ENCODE assay signal across 36 cellular contexts in the genomic region with DNA sequence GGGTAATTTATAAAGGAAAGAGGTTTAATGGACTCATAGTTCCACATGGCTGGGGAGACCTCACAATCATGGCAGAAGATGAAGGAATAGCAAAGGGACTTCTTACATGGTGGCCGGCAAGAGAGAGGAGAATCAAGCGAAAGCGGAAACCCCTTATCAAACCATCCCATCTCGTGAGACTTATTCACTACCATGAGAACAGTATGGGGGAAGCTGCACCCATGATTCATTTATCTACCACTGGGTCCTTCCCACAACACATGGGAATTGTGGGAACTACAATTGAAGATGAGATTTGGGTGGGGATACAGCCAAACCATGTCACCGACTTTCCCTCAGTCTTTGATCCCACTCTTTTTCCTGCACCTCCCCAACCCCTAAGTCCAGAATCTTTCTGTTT.
"Had no signal": no experiment of that assay in that cellular context is flagged by ENCODE, and none has a peak within 500 bp of the region (broad histone marks: within the 10 kb centered on the region; RNA-seq: fewer than 3 reads in every experiment).

No MANE protein-coding gene starts in this region.

- H3K4me3 Mint-ChIP-seq: activated B cell treated with CpG ODN at 0.5 μM for 24 hours; activated CD4-positive, alpha-beta memory T cell treated with anti-CD3 and anti-CD28 coated beads for 36 hours; activated CD4-positive, alpha-beta T cell treated with anti-CD3 and anti-CD28 coated beads, Interleukin-2, amount 10 ng/mL, durations not matched to agents 24 days and 14 days; activated CD8-positive, alpha-beta T cell treated with anti-CD3 and anti-CD28 coated beads for 36 hours; activated naive CD4-positive, alpha-beta T cell treated with anti-CD3 and anti-CD28 coated beads for 36 hours; activated naive CD8-positive, alpha-beta T cell treated with anti-CD3 and anti-CD28 coated beads for 36 hours; activated T-cell treated with anti-CD3 and anti-CD28 coated beads, Interleukin-2, amount 50 U/mL, for 4 hours; activated T-cell treated with anti-CD3 and anti-CD28 coated beads, Interleukin-2, amount 50 U/mL, for 72 hours; activated T-helper 1 cell treated with anti-CD3 and anti-CD28 coated beads, Interleukin-12 subunit alpha, Interleukin-12 subunit beta, Interleukin-2, Interleukin-4 antibody, amounts not matched to agents 30 ng/mL and 10 ng/mL and 1 ng/mL, durations not matched to agents 14 hours and 24 hours and 36 hours; activated T-helper 17 cell treated with anti-CD3 and anti-CD28 coated beads, Interleukin-2, amount 50 U/mL, for 72 hours; T-helper 1 cell treated with Interleukin-12 subunit alpha and Interleukin-12 subunit beta and Interleukin-4 antibody, amounts not matched to agents 30 μg/mL and 1 μg/mL, for 36 hours; T-helper 2 cell treated with Interferon-gamma antibody and Interleukin-4, amounts not matched to agents 5 μg/mL and 100 μg/mL, for 36 hours had no signal

- ATAC-seq: activated CD8-positive, alpha-beta T cell treated with anti-CD3 and anti-CD28 coated beads for 36 hours; activated naive CD4-positive, alpha-beta T cell treated with anti-CD3 and anti-CD28 coated beads, Interleukin-2, amount 50 U/mL, for 72 hours; activated T-cell treated with anti-CD3 and anti-CD28 coated beads, Interleukin-2, amount 50 U/mL, for 4 hours; activated T-cell treated with anti-CD3 and anti-CD28 coated beads, Interleukin-2, amount 50 U/mL, for 72 hours; activated T-helper 17 cell treated with anti-CD3 and anti-CD28 coated beads, Interleukin-2, amount 50 U/mL, for 72 hours; body of pancreas had no signal

- H3K9me3 Mint-ChIP-seq: activated B cell treated with CpG ODN at 0.5 μM for 24 hours; activated CD4-positive, alpha-beta memory T cell treated with anti-CD3 and anti-CD28 coated beads for 36 hours; activated CD4-positive, alpha-beta T cell treated with anti-CD3 and anti-CD28 coated beads, Interleukin-2, amount 10 ng/mL, durations not matched to agents 24 days and 14 days; activated CD8-positive, alpha-beta T cell treated with anti-CD3 and anti-CD28 coated beads for 36 hours; activated naive CD4-positive, alpha-beta T cell treated with anti-CD3 and anti-CD28 coated beads for 36 hours; activated naive CD4-positive, alpha-beta T cell treated with anti-CD3 and anti-CD28 coated beads, Interleukin-2, amount 50 U/mL, for 72 hours; activated T-cell treated with anti-CD3 and anti-CD28 coated beads, Interleukin-2, amount 50 U/mL, for 4 hours; activated T-helper 1 cell treated with anti-CD3 and anti-CD28 coated beads, Interleukin-12 subunit alpha, Interleukin-12 subunit beta, Interleukin-2, Interleukin-4 antibody, amounts not matched to agents 30 ng/mL and 10 ng/mL and 1 ng/mL, durations not matched to agents 14 hours and 24 hours and 36 hours; activated T-helper 17 cell treated with anti-CD3 and anti-CD28 coated beads, Interleukin-2, amount 50 U/mL, for 72 hours; T-helper 1 cell treated with Interleukin-12 subunit alpha and Interleukin-12 subunit beta and Interleukin-4 antibody, amounts not matched to agents 30 μg/mL and 1 μg/mL, for 36 hours; T-helper 2 cell treated with Interferon-gamma antibody and Interleukin-4, amounts not matched to agents 5 μg/mL and 100 μg/mL, for 36 hours had no signal

- H3K4me3 ChIP-seq: adrenal gland, body of pancreas, breast epithelium had no signal

- H3K36me3 Mint-ChIP-seq: activated CD4-positive, alpha-beta memory T cell treated with anti-CD3 and anti-CD28 coated beads for 36 hours; activated naive CD4-positive, alpha-beta T cell treated with anti-CD3 and anti-CD28 coated beads, Interleukin-2, amount 50 U/mL, for 72 hours; activated naive CD8-positive, alpha-beta T cell treated with anti-CD3 and anti-CD28 coated beads for 36 hours had no signal

- FAIRE-seq: astrocyte, TTC549 had no signal

- H3K9me3 ChIP-seq: adrenal gland, body of pancreas, breast epithelium had no signal

- H3K27me3 ChIP-seq: adrenal gland, body of pancreas, brain microvascular endothelial cell, breast epithelium had no signal

- DNase-seq: activated B cell treated with CpG ODN at 0.5 μM for 24 hours; activated CD4-positive, alpha-beta memory T cell treated with anti-CD3 and anti-CD28 coated beads for 36 hours; activated CD4-positive, alpha-beta T cell treated with anti-CD3 and anti-CD28 coated beads for 4 hours; activated CD4-positive, alpha-beta T cell treated with anti-CD3 and anti-CD28 coated beads, Interleukin-2, amount 10 ng/mL, durations not matched to agents 24 days and 14 days; activated CD4-positive, alpha-beta T cell treated with anti-CD3 and anti-CD28 coated beads, Interleukin-2, amount 50 U/mL, for 1 hour; activated CD4-positive, alpha-beta T cell treated with anti-CD3 and anti-CD28 coated beads, Interleukin-2, amount 50 U/mL, for 4 hours; activated CD4-positive, CD25-positive, alpha-beta regulatory T cell treated with anti-CD3 and anti-CD28 coated beads, Interleukin-2, amount 50 U/mL, for 72 hours; activated CD8-positive, alpha-beta memory T cell treated with anti-CD3 and anti-CD28 coated beads, Interleukin-2, amount 50 U/mL, for 4 hours; activated CD8-positive, alpha-beta T cell treated with anti-CD3 and anti-CD28 coated beads for 36 hours; activated gamma-delta T cell treated with Interleukin-2 at 50 U/mL for 16 hours; activated naive CD4-positive, alpha-beta T cell; activated naive CD4-positive, alpha-beta T cell treated with anti-CD3 and anti-CD28 coated beads for 36 hours; activated naive CD4-positive, alpha-beta T cell treated with anti-CD3 and anti-CD28 coated beads, Interleukin-2, amount 50 U/mL, for 16 hours; activated naive CD8-positive, alpha-beta T cell treated with anti-CD3 and anti-CD28 coated beads for 36 hours; activated T-cell treated with anti-CD3 and anti-CD28 coated beads for 4 hours; activated T-cell treated with anti-CD3 and anti-CD28 coated beads, Interleukin-2, amount 50 U/mL, for 1 hour; activated T-cell treated with anti-CD3 and anti-CD28 coated beads, Interleukin-2, amount 50 U/mL, for 4 hours; activated T-cell treated with anti-CD3 and anti-CD28 coated beads, Interleukin-2, amount 50 U/mL, for 72 hours; adrenal gland; amniotic stem cell; aorta; body of pancreas; brain microvascular endothelial cell; central memory CD4-positive, alpha-beta T cell; T-helper 1 cell; T-helper 2 cell; T-helper 9 cell had no signal

- H3K27ac ChIP-seq: adrenal gland, body of pancreas, brain microvascular endothelial cell, breast epithelium, VCaP had no signal

- H3K36me3 ChIP-seq: adrenal gland, brain microvascular endothelial cell, breast epithelium had no signal

- H3K27ac Mint-ChIP-seq: activated B cell treated with CpG ODN at 0.5 μM for 24 hours; activated CD4-positive, alpha-beta memory T cell treated with anti-CD3 and anti-CD28 coated beads for 36 hours; activated CD4-positive, alpha-beta T cell treated with anti-CD3 and anti-CD28 coated beads, Interleukin-2, amount 10 ng/mL, durations not matched to agents 24 days and 14 days; activated CD8-positive, alpha-beta T cell treated with anti-CD3 and anti-CD28 coated beads for 36 hours; activated naive CD4-positive, alpha-beta T cell treated with anti-CD3 and anti-CD28 coated beads for 36 hours; activated naive CD8-positive, alpha-beta T cell treated with anti-CD3 and anti-CD28 coated beads for 36 hours; activated T-cell treated with anti-CD3 and anti-CD28 coated beads, Interleukin-2, amount 50 U/mL, for 72 hours; activated T-helper 1 cell treated with anti-CD3 and anti-CD28 coated beads, Interleukin-12 subunit alpha, Interleukin-12 subunit beta, Interleukin-2, Interleukin-4 antibody, amounts not matched to agents 30 ng/mL and 10 ng/mL and 1 ng/mL, durations not matched to agents 14 hours and 24 hours and 36 hours; activated T-helper 17 cell treated with anti-CD3 and anti-CD28 coated beads, Interleukin-2, amount 50 U/mL, for 72 hours; T-helper 1 cell treated with Interleukin-12 subunit alpha and Interleukin-12 subunit beta and Interleukin-4 antibody, amounts not matched to agents 30 μg/mL and 1 μg/mL, for 36 hours; T-helper 2 cell treated with Interferon-gamma antibody and Interleukin-4, amounts not matched to agents 5 μg/mL and 100 μg/mL, for 36 hours had no signal
